ENCODE assay signal across 15 cellular contexts in the genomic region with DNA sequence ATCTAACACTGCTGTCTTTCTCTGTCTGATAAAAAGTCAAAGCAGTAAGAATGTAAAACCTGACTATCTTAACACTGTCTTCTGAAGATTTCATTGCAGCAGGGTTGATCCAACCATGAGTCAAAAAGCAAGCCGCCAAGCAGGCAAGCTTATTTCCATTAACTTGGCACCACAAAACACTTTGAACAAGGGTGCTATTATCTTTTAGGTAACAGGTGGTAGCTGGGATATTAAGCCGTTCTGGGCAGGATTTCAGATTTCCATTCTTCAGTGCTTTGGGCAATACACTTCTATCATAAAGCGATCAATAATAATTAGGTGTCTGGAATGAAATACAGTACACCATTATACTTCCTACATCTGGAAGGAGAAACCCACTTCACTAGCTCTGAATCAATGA.
"Had no signal": no experiment of that assay in that cellular context is flagged by ENCODE, and none has a peak within 500 bp of the region (broad histone marks: within the 10 kb centered on the region; RNA-seq: fewer than 3 reads in every experiment).

No MANE protein-coding gene starts in this region.

- H3K36me3 Mint-ChIP-seq: activated CD4-positive, alpha-beta memory T cell treated with anti-CD3 and anti-CD28 coated beads for 36 hours; activated naive CD8-positive, alpha-beta T cell had no signal

- H3K27me3 Mint-ChIP-seq: activated B cell treated with CpG ODN at 0.5 μM for 24 hours had no signal

- DNase-seq: activated B cell treated with CpG ODN at 0.5 μM for 24 hours; activated CD4-positive, alpha-beta memory T cell treated with anti-CD3 and anti-CD28 coated beads for 36 hours; activated CD4-positive, alpha-beta T cell treated with anti-CD3 and anti-CD28 coated beads for 4 hours; activated T-cell treated with anti-CD3 and anti-CD28 coated beads for 4 hours; amniotic stem cell; dermis blood vessel endothelial cell; effector memory CD4-positive, alpha-beta T cell; islet precursor cell; left colon; lower lobe of right lung; stimulated activated CD4-positive, alpha-beta T cell treated with anti-CD3 and anti-CD28 coated beads, Interleukin-12 subunit alpha, Interleukin-12 subunit beta, amount 100 ng/mL, for 4 hours; stimulated activated CD4-positive, alpha-beta T cell treated with anti-CD3 and anti-CD28 coated beads, Interleukin-1b, Interleukin-23, amount 100 ng/mL, for 48 hours; stimulated activated naive CD8-positive, alpha-beta T cell treated with anti-CD3 and anti-CD28 coated beads, Interleukin-15, Interleukin-2, amounts not matched to agents 100 U/mL and 50 U/mL, for 24 hours had no signal

- H3K9me3 Mint-ChIP-seq: activated B cell treated with CpG ODN at 0.5 μM for 24 hours; activated CD4-positive, alpha-beta memory T cell treated with anti-CD3 and anti-CD28 coated beads for 36 hours; nephron had no signal

- H3K27ac Mint-ChIP-seq: activated B cell treated with CpG ODN at 0.5 μM for 24 hours; activated CD4-positive, alpha-beta memory T cell treated with anti-CD3 and anti-CD28 coated beads for 36 hours; activated naive CD8-positive, alpha-beta T cell had no signal

- H3K4me3 Mint-ChIP-seq: activated B cell treated with CpG ODN at 0.5 μM for 24 hours; activated CD4-positive, alpha-beta memory T cell treated with anti-CD3 and anti-CD28 coated beads for 36 hours; activated naive CD8-positive, alpha-beta T cell; nephron had no signal
